In the genomic region with DNA sequence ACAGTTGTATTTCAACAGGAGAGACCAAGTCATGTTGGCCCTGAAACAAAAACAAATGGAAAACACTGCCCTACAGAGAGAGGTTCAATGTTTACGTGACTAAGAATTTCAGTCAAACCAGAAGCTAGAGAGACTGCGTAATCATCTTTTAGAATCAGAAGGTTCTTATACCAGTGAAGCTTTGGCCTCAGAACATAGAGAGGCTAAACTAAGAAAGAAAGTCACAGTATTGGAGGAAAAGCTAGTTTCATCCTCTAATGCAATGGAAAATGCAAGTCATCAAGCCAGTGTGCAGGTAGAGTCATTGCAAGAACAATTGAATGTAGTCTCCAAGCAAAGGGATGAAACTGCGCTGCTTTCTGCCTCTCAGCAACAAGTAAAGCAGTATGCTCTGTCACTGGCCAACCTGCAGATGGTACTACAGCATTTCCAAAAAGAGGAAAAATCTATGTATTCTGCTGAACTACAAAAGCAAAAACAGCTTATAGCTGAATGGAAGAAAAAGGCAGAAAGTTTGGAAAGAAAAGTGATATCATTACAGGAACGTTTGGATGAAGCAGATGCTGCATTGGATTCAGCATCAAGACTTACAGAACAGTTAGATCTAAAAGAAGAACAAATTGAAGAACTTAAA, we compare ENCODE assay signal across 18 cellular contexts. TPM values are rescaled to one million over a fixed set of nuclear protein-coding genes. Genes with fewer than 3 reads are reported as not detected.
DNase-seq lines count a peak whose midpoint lies in the region; ATAC-seq, FAIRE-seq and TF ChIP-seq lines count a peak whose summit lies in the region.
"Had no signal": no experiment of that assay in that cellular context is flagged by ENCODE, and none has a peak within 500 bp of the region (broad histone marks: within the 10 kb centered on the region; RNA-seq: fewer than 3 reads in every experiment).

No MANE protein-coding gene starts in this region.

- DNase-seq in HepG2 (ENCODE audit: low spot score) = no peak
- DNase-seq in right lobe of liver = no peak
- DNase-seq in MM.1S = peak; percentile 37
- DNase-seq in epithelial cell of proximal tubule (ENCODE audit: low read depth) = no peak
- peak; percentile 55 for DNase-seq in superior temporal gyrus (ENCODE audit: extremely low spot score)
- no peak for DNase-seq in Caco-2
- DNase-seq in NCI-H2107 treated with DMSO at 0.1 percent for 48 hours (lab: John Stamatoyannopoulos, UW; ENCODE audit: unreplicated experiment) = no peak
- DNase-seq: DMS153, GOT3, left ventricle myocardium inferior, NCI-H1092 treated with DMSO at 0.1 percent for 48 hours, NCI-H2227 treated with DMSO at 0.1 percent for 48 hours, SW 1271 had no signal

- FAIRE-seq in HepG2 (lab: Jason Lieb, UNC) = no peak
- FAIRE-seq: colon had no signal

- intact Hi-C loops in HepG2 (cut with micrococcal nuclease; ENCODE audit: unreplicated experiment) (no loop called here), right lobe of liver (cut with DNase I) (no loop called here), Caco-2 (cut with micrococcal nuclease; ENCODE audit: unreplicated experiment) (loop anchor here (1.0 kb wide), 1 partner anchor 53 kb away; no protein-coding TSS in a partner anchor)

- WGBS in HepG2 (ENCODE audit: low lambda C conversion rate) = 50% methylated on average over 4 of the region's 4 CpGs
- 74% methylated on average over 3 of the region's 4 CpGs for WGBS in right lobe of liver (ENCODE audit: insufficient coverage, low coverage, low lambda C conversion rate, missing lambda C conversion rate)

- in situ Hi-C loops in HepG2 (cut with HindIII; ENCODE audit: extremely low pct_ligation_motif_present, low pct_unique_long_range_greater_than_20kb) = no loop called here

- H3K4me3 ChIP-seq in HepG2 (replicated peaks in 1 of 3; ENCODE audit: insufficient read depth in 1 of 3, low read depth in 2 of 3, low read length in 3 of 3) = no peak overlapping the region
- H3K4me3 ChIP-seq in right lobe of liver = no peak overlapping the region
- H3K4me3 ChIP-seq in MM.1S (ENCODE audit: low read length) = no peak overlapping the region
- no peak overlapping the region for H3K4me3 ChIP-seq in epithelial cell of proximal tubule (ENCODE audit: low read depth, low read length)
- H3K4me3 ChIP-seq in Caco-2 (ENCODE audit: low read depth, low read length) = no peak overlapping the region
- H3K4me3 ChIP-seq: ascending aorta; BLaER1 treated with 17β-estradiol and CSF1 and Interleukin-3, amounts not matched to agents 10 nM and 100 nM; left ventricle myocardium inferior; tibial nerve had no signal

- BruUV-seq in HepG2 (replicated peaks; lab: Mats Ljungman, UMichigan) = no TSS peak
- BruUV-seq in Caco-2 (replicated peaks; lab: Mats Ljungman, UMichigan) = no TSS peak

- H3K9ac ChIP-seq in HepG2 (ENCODE audit: insufficient read depth, low read depth, low read length) = no peak overlapping the region
- no peak overlapping the region for H3K9ac ChIP-seq in MM.1S (ENCODE audit: low read length)
- H3K9ac ChIP-seq: BLaER1 treated with 17β-estradiol and CSF1 and Interleukin-3, amounts not matched to agents 10 nM and 100 nM had no signal

- TF ChIP-seq POLR2A in HepG2 (IDR thresholded peaks at IDR 0.05; ENCODE audit: insufficient read depth in 1 of 2, low read depth in 2 of 2, low read length in 2 of 2) = no peak
- TF ChIP-seq POLR2A in right lobe of liver (IDR thresholded peaks at IDR 0.05) = no peak

- H3K4me3 Mint-ChIP-seq in Caco-2 (ENCODE audit: unreplicated experiment) = no peak overlapping the region

- H3K4me2 ChIP-seq in HepG2 (ENCODE audit: low read depth, low read length) (no peak overlapping the region), MM.1S (ENCODE audit: low read depth, low read length) (peak overlapping the region; percentile 9; the same call in 1 of the 2 replicates)

- no peak; the same call in 1 of the 2 replicates for TF ChIP-seq CTCF in HepG2 (CRISPR knock-in tag; IDR thresholded peaks at IDR 0.05)
- peak in 1 of 4 donors; percentile 29 for TF ChIP-seq CTCF in right lobe of liver (IDR thresholded peaks at IDR 0.05)
- no peak; the same call in 1 of the 2 replicates for TF ChIP-seq CTCF in MM.1S (IDR thresholded peaks at IDR 0.05; ENCODE audit: low read length)
- TF ChIP-seq CTCF in epithelial cell of proximal tubule (conservative IDR thresholded peaks at IDR 0.05; ENCODE audit: low read depth, low read length) = peak; percentile 20
- no peak for TF ChIP-seq CTCF in Caco-2 (IDR thresholded peaks at IDR 0.05; ENCODE audit: insufficient read depth in 1 of 2, low read depth in 1 of 2, low read length in 1 of 2, severe bottlenecking in 1 of 2, unreplicated experiment in 1 of 2)

- no peaks in the 10 kb centered on the region for H3K9me2 ChIP-seq in MM.1S (replicated peaks; ENCODE audit: insufficient read depth, low read length)

- TF ChIP-seq EP300 in HepG2 (IDR thresholded peaks at IDR 0.05; ENCODE audit: low read depth in 2 of 2, low read length in 2 of 2) (no peak), HepG2 (CRISPR knock-in tag; IDR thresholded peaks at IDR 0.05; ENCODE audit: borderline replicate concordance) (no peak)

- POLR2A ChIA-PET in HepG2 (lab: Yijun Ruan, JAX) (no interaction called here), Caco-2 (lab: Charles Lee) (no interaction called here)

- H3K9me3 Mint-ChIP-seq in Caco-2 (ENCODE audit: unreplicated experiment) = no peaks in the 10 kb centered on the region

- H4K20me1 ChIP-seq in HepG2 (ENCODE audit: insufficient read depth, low read length) = no peaks in the 10 kb centered on the region
- H4K20me1 ChIP-seq in MM.1S (ENCODE audit: insufficient read depth, low read length) = no peaks in the 10 kb centered on the region
- H4K20me1 ChIP-seq: BLaER1 treated with 17β-estradiol and CSF1 and Interleukin-3, amounts not matched to agents 10 nM and 100 nM had no signal

- H3K4me1 Mint-ChIP-seq in Caco-2 (ENCODE audit: low read depth, unreplicated experiment) = no peaks in the 10 kb centered on the region

- H3F3A ChIP-seq in MM.1S (ENCODE audit: insufficient read depth, low read length) = peaks cover 3% of the 10 kb centered on the region; the same call in 1 of the 2 replicates

- H3K36me3 ChIP-seq in HepG2 (replicated peaks in 1 of 2; ENCODE audit: control insufficient read depth in 1 of 2, insufficient read depth in 2 of 2, low read length in 2 of 2) (no peaks in the 10 kb centered on the region), right lobe of liver (no peaks in the 10 kb centered on the region), MM.1S (replicated peaks; ENCODE audit: insufficient read depth, low read length) (no peaks in the 10 kb centered on the region), Caco-2 (ENCODE audit: control insufficient read depth, insufficient read depth, low read length) (no peaks in the 10 kb centered on the region)
- H3K36me3 ChIP-seq: ascending aorta; BLaER1 treated with 17β-estradiol and CSF1 and Interleukin-3, amounts not matched to agents 10 nM and 100 nM; left ventricle myocardium inferior; tibial nerve had no signal

- H3K27me3 ChIP-seq in HepG2 (ENCODE audit: control insufficient read depth in 1 of 2, insufficient read depth in 2 of 2, low read length in 2 of 2) (no peaks in the 10 kb centered on the region), right lobe of liver (no peaks in the 10 kb centered on the region), MM.1S (replicated peaks; ENCODE audit: insufficient read depth, low read length) (no peaks in the 10 kb centered on the region), Caco-2 (replicated peaks; ENCODE audit: control insufficient read depth, insufficient read depth, low read length) (no peaks in the 10 kb centered on the region)
- H3K27me3 ChIP-seq: ascending aorta; BLaER1 treated with 17β-estradiol and CSF1 and Interleukin-3, amounts not matched to agents 10 nM and 100 nM; tibial nerve had no signal

- no peaks in the 10 kb centered on the region for H3K79me2 ChIP-seq in HepG2 (ENCODE audit: insufficient read depth, low read length)
- no peaks in the 10 kb centered on the region for H3K79me2 ChIP-seq in MM.1S (ENCODE audit: low read length)

- ATAC-seq in HepG2 = no peak
- ATAC-seq in right lobe of liver = no peak
- no peak for ATAC-seq in HG03045 (IDR thresholded peaks at IDR 0.05; ENCODE audit: unreplicated experiment)

- no peak for TF ChIP-seq RAD21 in HepG2 (CRISPR knock-in tag; IDR thresholded peaks at IDR 0.05)

- CTCF ChIA-PET in HepG2 (lab: Yijun Ruan, JAX; ENCODE audit: low intra/inter-chr PET ratio, low total read pairs) = no interaction called here
- CTCF ChIA-PET in Caco-2 (lab: Charles Lee) = interaction anchor here (0.7 to 2.1 kb wide), 4 partner anchors 22 to 378 kb away, joined by 3 to 9 read pairs (median 3); no protein-coding TSS in a partner anchor

- H3K27ac Mint-ChIP-seq in Caco-2 (ENCODE audit: unreplicated experiment) = no peak overlapping the region

- H3K9me3 ChIP-seq in HepG2 (ENCODE audit: low read length) (no peaks in the 10 kb centered on the region), right lobe of liver (no peaks in the 10 kb centered on the region), MM.1S (replicated peaks; ENCODE audit: insufficient read depth, low read length) (no peaks in the 10 kb centered on the region), Caco-2 (no peaks in the 10 kb centered on the region; the same call in 1 of the 2 replicates)
- H3K9me3 ChIP-seq: ascending aorta, tibial nerve had no signal

- H3K27ac ChIP-seq in HepG2 (ENCODE audit: extremely low read length, insufficient read depth, low read length) (no peak overlapping the region), right lobe of liver (no peak overlapping the region), MM.1S (ENCODE audit: low read length) (peak overlapping the region; percentile 1; the same call in 1 of the 2 replicates)
- H3K27ac ChIP-seq: ascending aorta; BLaER1 treated with 17β-estradiol and CSF1 and Interleukin-3, amounts not matched to agents 10 nM and 100 nM; left ventricle myocardium inferior; tibial nerve had no signal

- no peak overlapping the region for H2AFZ ChIP-seq in HepG2 (ENCODE audit: low read length)
- H2AFZ ChIP-seq in MM.1S (ENCODE audit: low read length) = no peak overlapping the region

- no peaks in the 10 kb centered on the region for H3K4me1 ChIP-seq in HepG2 (ENCODE audit: insufficient read depth, low read length)
- H3K4me1 ChIP-seq in right lobe of liver = no peaks in the 10 kb centered on the region
- peaks cover 34% of the 10 kb centered on the region for H3K4me1 ChIP-seq in MM.1S (ENCODE audit: low read length)
- no peaks in the 10 kb centered on the region for H3K4me1 ChIP-seq in Caco-2
- H3K4me1 ChIP-seq: ascending aorta, left ventricle myocardium inferior, tibial nerve had no signal

- H3K27me3 Mint-ChIP-seq in Caco-2 (ENCODE audit: insufficient read depth, unreplicated experiment) = peaks cover 12% of the 10 kb centered on the region

- no peaks in the 10 kb centered on the region for H3K36me3 Mint-ChIP-seq in Caco-2 (ENCODE audit: insufficient read depth, unreplicated experiment)

RNA-seq across cellular contexts. Expression of a gene that starts 32.5 kb away (rescaled TPM):
- 1.9 and 2.0 TPM in 2 replicates for total RNA-seq in HepG2 (2016; rRNA removed; fragmentation: Illumina TruSeq; extraction: Trizol)
- 0.20 and 1.1 TPM in 2 replicates for total RNA-seq in HepG2 (2016; cell fraction: cytosol; rRNA removed; fragmentation: Illumina TruSeq; extraction: Trizol; ENCODE audit: low read depth)
- total RNA-seq in HepG2 (2016; cell fraction: insoluble cytoplasmic fraction; rRNA removed; fragmentation: Illumina TruSeq; extraction: Trizol) = 1.7 and 2.1 TPM in 2 replicates
- total RNA-seq in HepG2 (2016; cell fraction: membrane; rRNA removed; fragmentation: Illumina TruSeq; extraction: Trizol) = 1.1 and 1.8 TPM in 2 replicates
- 1.8 and 1.9 TPM in 2 replicates for total RNA-seq in HepG2 (2016; cell fraction: nucleus; rRNA removed; fragmentation: Illumina TruSeq; extraction: Trizol)
- polyA plus RNA-seq in HepG2 (2011; rRNA removed) = 0.74 and 1.7 TPM in 2 replicates
- polyA plus RNA-seq in HepG2 (2011; cell fraction: cytosol; rRNA removed) = 0.79 and 1.2 TPM in 2 replicates
- polyA plus RNA-seq in HepG2 (2011; cell fraction: nucleus; rRNA removed) = 0.69 and 1.3 TPM in 2 replicates
- 0.40 and 1.4 TPM in 2 replicates for polyA plus RNA-seq in HepG2 (2012)
- polyA plus RNA-seq in HepG2 (2016; cell fraction: cytosol; fragmentation: Illumina TruSeq; extraction: Trizol; ENCODE audit: low read depth) = 0.08 and 0.11 TPM in 2 replicates
- polyA plus RNA-seq in HepG2 (2016; cell fraction: insoluble cytoplasmic fraction; fragmentation: Illumina TruSeq; extraction: Trizol; ENCODE audit: low read depth) = 1.7 TPM in 2 replicates
- 0.32 and 0.37 TPM in 2 replicates for polyA plus RNA-seq in HepG2 (2016; cell fraction: membrane; fragmentation: Illumina TruSeq; extraction: Trizol; ENCODE audit: low read depth)
- 1.9 TPM in 2 replicates for polyA plus RNA-seq in HepG2 (2016; cell fraction: nucleus; fragmentation: Illumina TruSeq; extraction: Trizol; ENCODE audit: insufficient read depth, low read depth)
- polyA minus RNA-seq in HepG2 (2011; rRNA and poly(A)+ RNA removed; ENCODE audit: low replicate concordance) = 2.5 and 4.9 TPM in 2 replicates
- polyA minus RNA-seq in HepG2 (2011; cell fraction: cytosol; rRNA and poly(A)+ RNA removed) = 0.89 and 1.6 TPM in 2 replicates
- 1.6 and 2.3 TPM in 2 replicates for polyA minus RNA-seq in HepG2 (2011; cell fraction: nucleus; rRNA and poly(A)+ RNA removed)
- 10 to 100 TPM in 1 of 6 experiments, 1 to 10 TPM in 5; 2.0 to 11.0 (median 3.5) TPM for total RNA-seq in right lobe of liver
- total RNA-seq in epithelial cell of proximal tubule = 15.6 and 34.5 TPM in 2 replicates
- 3.7 and 4.2 TPM in 2 replicates for total RNA-seq in Caco-2 (2022)

Comparison
In these comparisons a context has a peak if more than half of its experiments do, and no peak if none do; other contexts are left out.
1. DNase-seq: peak in MM.1S (single experiment) and superior temporal gyrus (single experiment); none in HepG2 (single experiment), right lobe of liver (0 of 3), epithelial cell of proximal tubule (single experiment), Caco-2 (0 of 2) and NCI-H2107 treated with DMSO at 0.1 percent for 48 hours (single experiment).